In the genomic region with DNA sequence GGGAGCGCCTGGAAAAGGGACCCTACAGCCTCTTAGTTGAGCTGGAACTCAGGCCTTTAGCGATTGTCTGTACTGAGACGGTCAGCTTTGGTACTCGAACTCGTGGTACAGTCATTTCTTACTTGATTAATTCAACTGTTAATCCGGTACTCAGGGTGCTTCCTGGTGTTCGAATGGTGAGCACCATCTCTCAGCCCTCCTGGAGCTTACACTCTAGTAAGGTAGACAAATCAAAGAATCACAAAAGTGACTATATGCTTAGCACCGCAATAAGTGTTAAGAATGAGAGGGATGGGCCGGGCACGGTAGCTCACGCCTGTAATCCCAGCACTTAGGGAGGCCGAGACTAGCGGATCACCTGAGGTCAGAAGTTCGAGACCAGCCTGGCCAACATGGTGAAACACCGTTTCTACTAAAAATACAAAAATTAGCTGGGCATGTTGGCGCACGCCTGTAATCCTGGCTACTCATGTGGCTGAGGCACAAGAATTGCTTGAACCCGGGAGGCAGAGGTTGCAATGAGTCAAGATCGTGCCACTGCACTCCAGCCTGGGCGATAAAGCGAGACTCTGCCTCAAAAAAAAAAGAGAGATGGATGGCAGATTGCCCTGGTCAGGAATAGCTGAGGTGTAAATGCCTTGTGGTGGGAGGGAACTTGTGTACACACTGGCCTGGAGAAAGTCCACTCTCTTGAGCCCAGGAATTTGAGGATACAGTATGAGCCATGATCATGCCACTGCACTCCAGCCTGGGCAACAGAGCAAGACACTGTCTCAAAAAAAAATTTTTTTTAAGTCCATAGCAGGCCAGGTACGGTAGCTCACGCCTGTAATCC, we compare ENCODE assay signal across 8 cellular contexts. TPM values are rescaled to one million over a fixed set of nuclear protein-coding genes. Genes with fewer than 3 reads are reported as not detected.
DNase-seq lines count a peak whose midpoint lies in the region; ATAC-seq, FAIRE-seq and TF ChIP-seq lines count a peak whose summit lies in the region.

No MANE protein-coding gene starts in this region.

- H3K36me3 Mint-ChIP-seq in activated naive CD4-positive, alpha-beta T cell treated with anti-CD3 and anti-CD28 coated beads for 36 hours (ENCODE audit: low read depth), result peaks cover 37% of the 10 kb centered on the region
- peaks cover 34% of the 10 kb centered on the region for H3K36me3 Mint-ChIP-seq in activated CD8-positive, alpha-beta T cell treated with anti-CD3 and anti-CD28 coated beads, Interleukin-2, amount 10 ng/mL, durations not matched to agents 7 days and 5 days (ENCODE audit: low read depth)

- H3K27me3 ChIP-seq in keratinocyte (ENCODE audit: control insufficient read depth, extremely low read depth, insufficient read depth, low read length) (no peaks in the 10 kb centered on the region), thoracic aorta (replicated peaks; ENCODE audit: insufficient read depth) (no peaks in the 10 kb centered on the region)

- dilution Hi-C loops in keratinocyte (cut with MboI; ENCODE audit: extremely low pct_ligation_motif_present, low sequenced_read_pairs), result no loop called here

- H3K27ac Mint-ChIP-seq in activated naive CD4-positive, alpha-beta T cell treated with anti-CD3 and anti-CD28 coated beads for 36 hours, result peak overlapping the region; percentile 82
- peak overlapping the region; percentile 88 for H3K27ac Mint-ChIP-seq in activated CD8-positive, alpha-beta T cell treated with anti-CD3 and anti-CD28 coated beads, Interleukin-2, amount 10 ng/mL, durations not matched to agents 7 days and 5 days

- peak overlapping the region; percentile 88 for H3K9ac ChIP-seq in keratinocyte (ENCODE audit: control insufficient read depth, extremely low read depth, insufficient read depth, low read length)

- ATAC-seq in activated CD8-positive, alpha-beta T cell treated with anti-CD3 and anti-CD28 coated beads, Interleukin-2, amount 10 ng/mL, durations not matched to agents 7 days and 5 days, result no peak
- ATAC-seq in thoracic aorta (ENCODE audit: insufficient number of reproducible peaks, low FRiP score, low read depth), result no peak
- ATAC-seq in HG03175 (IDR thresholded peaks at IDR 0.05; ENCODE audit: unreplicated experiment), result no peak
- ATAC-seq in HG03280 (IDR thresholded peaks at IDR 0.05; ENCODE audit: unreplicated experiment), result no peak

- DNase-seq in activated naive CD4-positive, alpha-beta T cell treated with anti-CD3 and anti-CD28 coated beads for 36 hours, result no peak
- no peak for DNase-seq in activated naive CD4-positive, alpha-beta T cell treated with Interleukin-2 at 50 U/mL for 16 hours
- no peak for DNase-seq in activated CD8-positive, alpha-beta T cell treated with anti-CD3 and anti-CD28 coated beads, Interleukin-2, amount 10 ng/mL, durations not matched to agents 7 days and 5 days
- no peak for DNase-seq in keratinocyte (ENCODE audit: low read depth, low spot score)
- no peak for DNase-seq in thoracic aorta (ENCODE audit: low spot score)
- DNase-seq in NCI-H2029 (lab: John Stamatoyannopoulos, UW), result no peak

- peaks cover 44% of the 10 kb centered on the region for H3K4me1 Mint-ChIP-seq in activated naive CD4-positive, alpha-beta T cell treated with anti-CD3 and anti-CD28 coated beads for 36 hours (ENCODE audit: low read depth)
- peaks cover 40% of the 10 kb centered on the region for H3K4me1 Mint-ChIP-seq in activated CD8-positive, alpha-beta T cell treated with anti-CD3 and anti-CD28 coated beads, Interleukin-2, amount 10 ng/mL, durations not matched to agents 7 days and 5 days (ENCODE audit: low read depth)

- no peak for FAIRE-seq in keratinocyte (lab: Jason Lieb, UNC)

- CTCF ChIA-PET in activated naive CD4-positive, alpha-beta T cell treated with anti-CD3 and anti-CD28 coated beads for 36 hours (lab: Charles Lee), result no interaction called here
- CTCF ChIA-PET in activated CD8-positive, alpha-beta T cell treated with anti-CD3 and anti-CD28 coated beads, Interleukin-2, amount 10 ng/mL, durations not matched to agents 7 days and 5 days (lab: Charles Lee), result interaction anchor here (0.6 to 1.6 kb wide), 5 partner anchors 21 to 1005 kb away, joined by 3 to 5 read pairs (median 4); no protein-coding TSS in a partner anchor

- POLR2A ChIA-PET in activated CD8-positive, alpha-beta T cell treated with anti-CD3 and anti-CD28 coated beads, Interleukin-2, amount 10 ng/mL, durations not matched to agents 7 days and 5 days (lab: Charles Lee), result interaction anchor here (0.6 to 1.1 kb wide), 6 partner anchors 15 to 859 kb away, joined by 3 to 4 read pairs (median 3); a partner anchor contains a TSS

- TF ChIP-seq CTCF in keratinocyte (optimal IDR thresholded peaks at IDR 0.05 in 1 of 3, IDR thresholded peaks at IDR 0.05 in 1 of 3, conservative IDR thresholded peaks at IDR 0.05 in 1 of 3; ENCODE audit: extremely low read depth in 1 of 3, insufficient read depth in 2 of 3, low read length in 3 of 3) (no peak), thoracic aorta (IDR thresholded peaks at IDR 0.05) (no peak)

- peak overlapping the region; percentile 87 for H3K4me3 Mint-ChIP-seq in activated naive CD4-positive, alpha-beta T cell treated with anti-CD3 and anti-CD28 coated beads for 36 hours
- peak overlapping the region; percentile 87 for H3K4me3 Mint-ChIP-seq in activated CD8-positive, alpha-beta T cell treated with anti-CD3 and anti-CD28 coated beads, Interleukin-2, amount 10 ng/mL, durations not matched to agents 7 days and 5 days

- H3K4me2 ChIP-seq in keratinocyte (ENCODE audit: control insufficient read depth, extremely low read depth, insufficient read depth, low read depth, low read length), result peak overlapping the region; percentile 77

- H3K36me3 ChIP-seq in keratinocyte (ENCODE audit: control insufficient read depth in 2 of 2, extremely low read depth in 1 of 2, insufficient read depth in 2 of 2, low read length in 2 of 2) (peaks cover 14 to 22% of the 10 kb centered on the region in 2 experiments), thoracic aorta (peaks cover 15% of the 10 kb centered on the region)

- peaks cover 48% of the 10 kb centered on the region for H3K79me2 ChIP-seq in keratinocyte (ENCODE audit: control insufficient read depth, insufficient read depth, low read length)

- no peaks in the 10 kb centered on the region for H3K9me1 ChIP-seq in keratinocyte (ENCODE audit: control insufficient read depth, extremely low read depth, insufficient read depth, low read length)

- peaks cover 9% of the 10 kb centered on the region for H4K20me1 ChIP-seq in keratinocyte (ENCODE audit: control insufficient read depth, extremely low read depth, insufficient read depth, low read length)

- H3K4me3 ChIP-seq in keratinocyte (ENCODE audit: control insufficient read depth in 2 of 3, extremely low read depth in 1 of 3, insufficient read depth in 2 of 3, low read depth in 1 of 3, low read length in 3 of 3) (peak overlapping the region; percentile 63 to 93 (median 87)), thoracic aorta (peak overlapping the region; percentile 81)

- H3K27ac ChIP-seq in keratinocyte (ENCODE audit: control insufficient read depth, insufficient read depth, low read length), result peak overlapping the region; percentile 91
- H3K27ac ChIP-seq in thoracic aorta, result no peak overlapping the region

- H3K4me1 ChIP-seq in keratinocyte (ENCODE audit: control insufficient read depth, extremely low read depth, insufficient read depth, low read length) (peaks cover 12% of the 10 kb centered on the region), thoracic aorta (ENCODE audit: control insufficient read depth in 1 of 2, low read depth in 2 of 2) (peaks cover 9 to 23% of the 10 kb centered on the region in 2 donors)

- H3K27me3 Mint-ChIP-seq in activated naive CD4-positive, alpha-beta T cell treated with anti-CD3 and anti-CD28 coated beads for 36 hours (ENCODE audit: low read depth), result no peaks in the 10 kb centered on the region
- no peaks in the 10 kb centered on the region for H3K27me3 Mint-ChIP-seq in activated CD8-positive, alpha-beta T cell treated with anti-CD3 and anti-CD28 coated beads, Interleukin-2, amount 10 ng/mL, durations not matched to agents 7 days and 5 days (ENCODE audit: low read depth)

- no peaks in the 10 kb centered on the region for H3K9me3 ChIP-seq in keratinocyte (ENCODE audit: control insufficient read depth, low read depth, low read length)
- no peaks in the 10 kb centered on the region for H3K9me3 ChIP-seq in thoracic aorta

- peak overlapping the region; percentile 76 for H2AFZ ChIP-seq in keratinocyte (ENCODE audit: control insufficient read depth, low read length)

- intact Hi-C loops in activated naive CD4-positive, alpha-beta T cell treated with anti-CD3 and anti-CD28 coated beads for 36 hours (cut with micrococcal nuclease), result loop anchor here (5.0 kb wide), 2 partner anchors 806 to 854 kb away; a partner anchor contains a TSS

- H3K9me3 Mint-ChIP-seq in activated naive CD4-positive, alpha-beta T cell treated with anti-CD3 and anti-CD28 coated beads for 36 hours, result no peaks in the 10 kb centered on the region
- H3K9me3 Mint-ChIP-seq in activated CD8-positive, alpha-beta T cell treated with anti-CD3 and anti-CD28 coated beads, Interleukin-2, amount 10 ng/mL, durations not matched to agents 7 days and 5 days (ENCODE audit: insufficient read depth), result no peaks in the 10 kb centered on the region

RNA-seq across cellular contexts. Expression of a gene that starts 1.0 kb away (rescaled TPM):
- total RNA-seq in activated naive CD4-positive, alpha-beta T cell treated with anti-CD3 and anti-CD28 coated beads for 36 hours, result 100 to 1,000 TPM; 114 to 115 TPM
- total RNA-seq in activated CD8-positive, alpha-beta T cell treated with anti-CD3 and anti-CD28 coated beads, Interleukin-2, amount 10 ng/mL, durations not matched to agents 7 days and 5 days, result 10 to 100 TPM; 79.0 to 81.3 TPM
- polyA plus RNA-seq in keratinocyte, result 7.9 to 23.3 TPM (median 13.6 TPM) in 3 replicates
- polyA plus RNA-seq in keratinocyte (2011; ENCODE audit: low read depth), result 24.6 TPM
- polyA plus RNA-seq in keratinocyte (2011; cell fraction: cytosol; rRNA removed), result 7.7 and 11.7 TPM in 2 replicates
- 28.0 and 33.6 TPM in 2 replicates for polyA plus RNA-seq in keratinocyte (2011; cell fraction: nucleus; rRNA removed)
- polyA plus RNA-seq in keratinocyte (2012; ENCODE audit: low replicate concordance), result 8.4 and 40.3 TPM in 2 replicates
- polyA minus RNA-seq in keratinocyte, result 8.6 to 36.7 TPM (median 15.6 TPM) in 3 replicates
- polyA minus RNA-seq in keratinocyte (2011; cell fraction: cytosol; rRNA and poly(A)+ RNA removed), result 11.3 TPM
- 11.7 and 14.9 TPM in 2 replicates for polyA minus RNA-seq in keratinocyte (2011; cell fraction: nucleus; rRNA and poly(A)+ RNA removed)
- 10 to 100 TPM; 23.4 to 47.0 TPM for total RNA-seq in thoracic aorta

RNA-seq across cellular contexts. Expression of a gene that starts 54.2 kb away (rescaled TPM):
- 100 to 1,000 TPM; 312 to 316 TPM for total RNA-seq in activated naive CD4-positive, alpha-beta T cell treated with anti-CD3 and anti-CD28 coated beads for 36 hours
- 100 to 1,000 TPM; 395 to 407 TPM for total RNA-seq in activated CD8-positive, alpha-beta T cell treated with anti-CD3 and anti-CD28 coated beads, Interleukin-2, amount 10 ng/mL, durations not matched to agents 7 days and 5 days
- polyA plus RNA-seq in keratinocyte, result 0.71 to 1.8 TPM (median 1.3 TPM) in 3 replicates
- polyA plus RNA-seq in keratinocyte (2011; ENCODE audit: low read depth), result 0.24 TPM
- 1.1 and 1.5 TPM in 2 replicates for polyA plus RNA-seq in keratinocyte (2011; cell fraction: cytosol; rRNA removed)
- polyA plus RNA-seq in keratinocyte (2011; cell fraction: nucleus; rRNA removed), result 1.8 and 2.2 TPM in 2 replicates
- polyA plus RNA-seq in keratinocyte (2012; ENCODE audit: low replicate concordance), result 0.52 and 2.0 TPM in 2 replicates
- polyA minus RNA-seq in keratinocyte, result 0.90 to 1.9 TPM (median 0.96 TPM) in 3 replicates
- not detected for polyA minus RNA-seq in keratinocyte (2011; cell fraction: cytosol; rRNA and poly(A)+ RNA removed)
- polyA minus RNA-seq in keratinocyte (2011; cell fraction: nucleus; rRNA and poly(A)+ RNA removed), result 0.32 and 2.6 TPM in 2 replicates
- total RNA-seq in thoracic aorta, result 1,000 to 10,000 TPM in 1 of 2 donors, 100 to 1,000 TPM in 1; 844 to 1,048 TPM

RNA-seq across cellular contexts. Expression of a gene that starts 55.8 kb away (rescaled TPM):
- total RNA-seq in activated naive CD4-positive, alpha-beta T cell treated with anti-CD3 and anti-CD28 coated beads for 36 hours, result not detected
- total RNA-seq in activated CD8-positive, alpha-beta T cell treated with anti-CD3 and anti-CD28 coated beads, Interleukin-2, amount 10 ng/mL, durations not matched to agents 7 days and 5 days, result not detected
- 1.7 to 3.8 TPM (median 2.4 TPM) in 3 replicates for polyA plus RNA-seq in keratinocyte
- 0.82 TPM for polyA plus RNA-seq in keratinocyte (2011; ENCODE audit: low read depth)
- polyA plus RNA-seq in keratinocyte (2011; cell fraction: cytosol; rRNA removed), result 0.75 and 1.5 TPM in 2 replicates
- 2.6 and 3.3 TPM in 2 replicates for polyA plus RNA-seq in keratinocyte (2011; cell fraction: nucleus; rRNA removed)
- polyA plus RNA-seq in keratinocyte (2012; ENCODE audit: low replicate concordance), result 3.2 and 4.5 TPM in 2 replicates
- polyA minus RNA-seq in keratinocyte, result 2.5 to 7.3 TPM (median 5.1 TPM) in 3 replicates
- polyA minus RNA-seq in keratinocyte (2011; cell fraction: cytosol; rRNA and poly(A)+ RNA removed), result 4.4 TPM
- polyA minus RNA-seq in keratinocyte (2011; cell fraction: nucleus; rRNA and poly(A)+ RNA removed), result 3.5 and 4.7 TPM in 2 replicates
- total RNA-seq in thoracic aorta, result 1 to 10 TPM in 1 of 2 donors, under 1 TPM in 1; 0.41 to 4.3 TPM
